13 cellular contexts compared by ENCODE assay signal in genomic region chr10:91891285-91892001, GRCh38. TPM values are rescaled to one million over a fixed set of nuclear protein-coding genes. Genes with fewer than 3 reads are reported as not detected.
DNase-seq lines count a peak whose midpoint lies in the region; ATAC-seq, FAIRE-seq and TF ChIP-seq lines count a peak whose summit lies in the region.
"Had no signal": no experiment of that assay in that cellular context is flagged by ENCODE, and none has a peak within 500 bp of the region (broad histone marks: within the 10 kb centered on the region; RNA-seq: fewer than 3 reads in every experiment).

No MANE protein-coding gene starts in this region.

- intact Hi-C loops in pancreas (cut with DNase I), result no loop called here

- H3K9me3 Mint-ChIP-seq in HFFc6, result no peaks in the 10 kb centered on the region
- H3K9me3 Mint-ChIP-seq: stimulated activated naive B cell treated with anti-CD40 and anti-IgM and Interleukin-4, amounts not matched to agents 10 μg/mL and 1 μg/mL and 100 μg/mL, for 72 hours had no signal

- H3K27me3 Mint-ChIP-seq in HFFc6 (ENCODE audit: insufficient read depth), result no peaks in the 10 kb centered on the region; the same call in 1 of the 2 replicates

- H3K4me3 ChIP-seq in adipocyte (ENCODE audit: low read length), result no peak overlapping the region
- no peak overlapping the region for H3K4me3 ChIP-seq in foreskin fibroblast (ENCODE audit: low read depth in 1 of 2, low read length in 2 of 2)
- no peak overlapping the region for H3K4me3 ChIP-seq in pancreas

- FAIRE-seq in pancreas (lab: Jason Lieb, UNC), result no peak
- FAIRE-seq: GM18507 had no signal

- peak overlapping the region; percentile 21 for H3K9ac ChIP-seq in adipocyte (ENCODE audit: low read length)

- H3K36me3 ChIP-seq in adipocyte (ENCODE audit: control insufficient read depth, insufficient read depth, low read length, severe bottlenecking) (no peaks in the 10 kb centered on the region), pancreas (no peaks in the 10 kb centered on the region)

- H3K27ac Mint-ChIP-seq in HFFc6, result peak overlapping the region; percentile 25; the same call in 1 of the 2 replicates
- H3K27ac Mint-ChIP-seq: mesothelial cell of epicardium; stimulated activated naive B cell treated with anti-CD40 and anti-IgM and Interleukin-4, amounts not matched to agents 10 μg/mL and 1 μg/mL and 100 μg/mL, for 72 hours had no signal

- no peak for ATAC-seq in pancreas
- ATAC-seq: stimulated activated naive B cell treated with anti-CD40 and anti-IgM and Interleukin-4, amounts not matched to agents 10 μg/mL and 1 μg/mL and 100 μg/mL, for 72 hours had no signal

- WGBS in pancreas, 2 donors, result 64 to 81% methylated on average over 1 of the region's 1 CpG

- peaks cover 31% of the 10 kb centered on the region for H3K4me1 Mint-ChIP-seq in HFFc6 (ENCODE audit: low read depth)

- H3K36me3 Mint-ChIP-seq in HFFc6 (ENCODE audit: low read depth), result no peaks in the 10 kb centered on the region
- H3K36me3 Mint-ChIP-seq: mesothelial cell of epicardium; stimulated activated naive B cell treated with anti-CD40 and anti-IgM and Interleukin-4, amounts not matched to agents 10 μg/mL and 1 μg/mL and 100 μg/mL, for 72 hours had no signal

- H3K4me1 ChIP-seq in adipocyte (ENCODE audit: control insufficient read depth, insufficient read depth, low read length), result peaks cover 23% of the 10 kb centered on the region
- peaks cover 0 to 9% (median 0%) of the 10 kb centered on the region in 3 donors for H3K4me1 ChIP-seq in pancreas

- H3K9me3 ChIP-seq in adipocyte (ENCODE audit: control insufficient read depth, low read length) (no peaks in the 10 kb centered on the region), pancreas (no peaks in the 10 kb centered on the region)

- peak; percentile 42 for DNase-seq in A172 (ENCODE audit: low spot score)
- DNase-seq in HFFc6, result peak; percentile 49
- peak; percentile 16 for DNase-seq in adipocyte (ENCODE audit: low read depth)
- peak; percentile 96 to 97 for DNase-seq in foreskin fibroblast
- no peak for DNase-seq in pancreas
- DNase-seq in globus pallidus (ENCODE audit: low spot score), result no peak
- no peak for DNase-seq in stimulated activated CD4-positive, alpha-beta T cell treated with anti-CD3 and anti-CD28 coated beads, Interleukin-4, amount 100 ng/mL, for 24 hours
- no peak for DNase-seq in COLO668 (lab: John Stamatoyannopoulos, UW; ENCODE audit: unreplicated experiment)
- DNase-seq: Karpas-422; NCI-H524; stimulated activated naive B cell treated with anti-CD40 and anti-IgM and Interleukin-4, amounts not matched to agents 10 μg/mL and 1 μg/mL and 100 μg/mL, for 72 hours had no signal

- TF ChIP-seq CTCF in HFFc6 (IDR thresholded peaks at IDR 0.05) (no peak), foreskin fibroblast (IDR thresholded peaks at IDR 0.05; ENCODE audit: low read depth, low read length) (no peak), pancreas (IDR thresholded peaks at IDR 0.05) (no peak)

- H3K27ac ChIP-seq in pancreas, result no peak overlapping the region

- H3K27me3 ChIP-seq in adipocyte (replicated peaks; ENCODE audit: control insufficient read depth, insufficient read depth, low read length) (peaks cover 5% of the 10 kb centered on the region), pancreas (peaks cover 0 to 6% (median 0%) of the 10 kb centered on the region in 4 donors)

- H3K4me3 Mint-ChIP-seq in HFFc6, result no peak overlapping the region
- H3K4me3 Mint-ChIP-seq: mesothelial cell of epicardium; stimulated activated naive B cell treated with anti-CD40 and anti-IgM and Interleukin-4, amounts not matched to agents 10 μg/mL and 1 μg/mL and 100 μg/mL, for 72 hours had no signal

RNA-seq across cellular contexts. Expression of gene FGFBP3, which starts 17.8 kb away (rescaled TPM):
- total RNA-seq in A172 (2014; rRNA removed; shearing (Covaris generic)), result 0.38 TPM in 2 replicates
- under 1 TPM; 0.47 to 0.54 (median 0.52) TPM for total RNA-seq in HFFc6 (2021; fragmentation: NEBNext Ultra II Directional; extraction: Animal tissue kit (Norgen Biotek cat#: 25700))
- total RNA-seq in pancreas, result 1 to 10 TPM in 3 of 6 donors, under 1 TPM in 3; 0.72 to 1.4 (median 0.96) TPM
- 1 to 10 TPM; 1.1 to 1.9 TPM for polyA plus RNA-seq in pancreas

RNA-seq across cellular contexts. Expression of gene BTAF1, which starts 32.1 kb away (rescaled TPM):
- 23.9 and 25.9 TPM in 2 replicates for total RNA-seq in A172 (2014; rRNA removed; shearing (Covaris generic))
- total RNA-seq in HFFc6 (2021; fragmentation: NEBNext Ultra II Directional; extraction: Animal tissue kit (Norgen Biotek cat#: 25700)), result 10 to 100 TPM; 18.1 to 20.8 (median 20.4) TPM
- 10 to 100 TPM in 5 of 6 donors, 1 to 10 TPM in 1; 7.2 to 16.4 (median 12.7) TPM for total RNA-seq in pancreas
- polyA plus RNA-seq in pancreas, result 10 to 100 TPM in 1 of 2 donors, 1 to 10 TPM in 1; 5.5 to 13.5 TPM

Comparison
In these comparisons a context has a peak if more than half of its experiments do, and no peak if none do; other contexts are left out.
1. DNase-seq: peak in A172 (single experiment), HFFc6 (single experiment), adipocyte (single experiment) and foreskin fibroblast (2 of 2); none in pancreas (0 of 6), globus pallidus (single experiment), stimulated activated CD4-positive, alpha-beta T cell treated with anti-CD3 and anti-CD28 coated beads, Interleukin-4, amount 100 ng/mL, for 24 hours (single experiment) and COLO668 (single experiment).